Comparison of ENCODE assay signal across 15 cellular contexts in the genomic region with DNA sequence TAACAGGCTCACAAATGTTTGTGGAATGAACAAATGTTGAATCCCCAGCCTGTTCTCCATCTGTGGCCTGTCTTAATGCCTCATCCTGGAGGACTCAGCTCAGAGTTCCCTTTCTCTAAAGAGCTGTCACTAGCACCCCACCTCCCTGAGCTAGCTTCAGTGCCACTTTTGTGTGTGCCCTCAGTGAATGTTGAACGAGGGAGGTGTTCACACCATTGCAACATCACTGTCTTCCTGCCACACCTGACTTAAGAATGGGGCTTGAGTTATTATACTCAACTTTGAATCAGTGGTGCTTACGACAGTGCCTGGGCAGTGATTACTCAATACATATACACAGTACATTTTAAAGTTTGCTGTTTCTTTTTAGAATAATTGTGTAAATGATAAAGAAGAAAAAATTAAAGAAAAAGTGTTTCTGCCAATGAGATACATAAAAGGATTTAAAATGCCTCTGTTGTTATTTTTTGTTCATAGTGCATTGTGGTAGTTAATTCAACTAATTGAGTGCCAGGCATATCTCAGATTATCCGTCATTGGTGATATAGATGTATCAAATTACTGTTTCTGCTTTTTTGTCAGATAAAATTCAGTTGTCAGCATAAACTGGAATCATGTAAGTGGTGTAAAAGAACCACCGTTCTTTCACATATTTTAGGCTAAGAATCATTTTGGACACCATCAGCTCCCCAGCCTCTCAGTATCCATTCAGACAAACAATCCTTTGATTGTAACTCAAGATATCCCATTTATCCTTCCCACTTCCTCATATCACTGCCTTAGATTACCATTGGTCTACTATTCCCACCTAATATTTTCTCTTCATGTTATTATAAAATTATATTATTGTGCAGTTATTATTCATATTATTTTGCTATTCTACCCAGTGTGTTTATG.
DNase-seq lines count a peak whose midpoint lies in the region; ATAC-seq and TF ChIP-seq lines count a peak whose summit lies in the region.
"Had no signal": no experiment of that assay in that cellular context is flagged by ENCODE, and none has a peak within 500 bp of the region (broad histone marks: within the 10 kb centered on the region; RNA-seq: fewer than 3 reads in every experiment).

No MANE protein-coding gene starts in this region.

- no peaks in the 10 kb centered on the region for H3K4me1 Mint-ChIP-seq in stimulated activated naive B cell treated with anti-CD40 and anti-IgM and Interleukin-4, amounts not matched to agents 10 μg/mL and 1 μg/mL and 100 μg/mL, for 72 hours
- H3K4me1 Mint-ChIP-seq: memory B cell had no signal

- no peaks in the 10 kb centered on the region for H3K9me2 ChIP-seq in GM23248 (ENCODE audit: insufficient read depth)

- no peak for TF ChIP-seq EP300 in transverse colon (IDR thresholded peaks at IDR 0.05; ENCODE audit: low read depth)

- in situ Hi-C loops in GM23248 (cut with MboI), result no loop called here
- in situ Hi-C loops in gastrocnemius medialis (cut with MboI; ENCODE audit: low sequenced_read_pairs in 4 of 4), result no loop called here
- in situ Hi-C loops in transverse colon (cut with MboI; ENCODE audit: low pct_ligation_motif_present in 1 of 4, low pct_unique_long_range_greater_than_20kb in 1 of 4, low sequenced_read_pairs in 3 of 4), result no loop called here

- no peak for TF ChIP-seq POLR2A in gastrocnemius medialis (IDR thresholded peaks at IDR 0.05)
- no peak for TF ChIP-seq POLR2A in transverse colon (IDR thresholded peaks at IDR 0.05)

- H4K20me1 ChIP-seq in GM23248 (ENCODE audit: insufficient read depth), result no peaks in the 10 kb centered on the region
- H4K20me1 ChIP-seq: BLaER1 treated with 17β-estradiol and CSF1 and Interleukin-3, amounts not matched to agents 10 nM and 100 nM had no signal

- ATAC-seq in RWPE2 (ENCODE audit: low read depth) (peak; percentile 89), left ventricle myocardium superior (peak; percentile 38), gastrocnemius medialis (peak; percentile 88 to 93), HG03095 (IDR thresholded peaks at IDR 0.05; ENCODE audit: unreplicated experiment) (no peak)
- no peak for ATAC-seq in stimulated activated naive B cell treated with anti-CD40 and anti-IgM and Interleukin-4, amounts not matched to agents 10 μg/mL and 1 μg/mL and 100 μg/mL, for 72 hours (replicated peaks)
- ATAC-seq: activated naive CD4-positive, alpha-beta T cell treated with anti-CD3 and anti-CD28 coated beads, Interleukin-2, amount 50 U/mL, for 72 hours had no signal

- H3K27ac ChIP-seq in GM23248 (no peak overlapping the region), RWPE2 (ENCODE audit: poor library complexity, severe bottlenecking) (peak overlapping the region; percentile 87), gastrocnemius medialis (peak overlapping the region; percentile 64 to 85 (median 69)), transverse colon (no peak overlapping the region)
- H3K27ac ChIP-seq: BLaER1 treated with 17β-estradiol and CSF1 and Interleukin-3, amounts not matched to agents 10 nM and 100 nM had no signal

- intact Hi-C loops in left ventricle myocardium superior (cut with micrococcal nuclease), result no loop called here
- intact Hi-C loops in gastrocnemius medialis (cut with DNase I; ENCODE audit: low total_unique reads), result loop anchor here (2.0 to 10.0 kb wide), 5 partner anchors 59 to 305 kb away; partner anchors contain the start of gene PTPRM
- intact Hi-C loops in transverse colon (cut with DNase I; ENCODE audit: low total_unique reads), result no loop called here

- no peaks in the 10 kb centered on the region for H3F3A ChIP-seq in GM23248 (ENCODE audit: insufficient read depth)

- H3K79me2 ChIP-seq in GM23248 (ENCODE audit: insufficient read depth), result peaks cover 1% of the 10 kb centered on the region; the same call in 1 of the 2 replicates

- H2AFZ ChIP-seq in GM23248, result no peak overlapping the region

- H3K36me3 ChIP-seq in GM23248 (ENCODE audit: low read depth) (no peaks in the 10 kb centered on the region), RWPE2 (ENCODE audit: low read depth) (no peaks in the 10 kb centered on the region), gastrocnemius medialis (no peaks in the 10 kb centered on the region), transverse colon (no peaks in the 10 kb centered on the region)
- H3K36me3 ChIP-seq: BLaER1 treated with 17β-estradiol and CSF1 and Interleukin-3, amounts not matched to agents 10 nM and 100 nM; MG63 had no signal

- no peak overlapping the region for H3K27ac Mint-ChIP-seq in stimulated activated naive B cell treated with anti-CD40 and anti-IgM and Interleukin-4, amounts not matched to agents 10 μg/mL and 1 μg/mL and 100 μg/mL, for 72 hours
- H3K27ac Mint-ChIP-seq: activated naive CD4-positive, alpha-beta T cell treated with anti-CD3 and anti-CD28 coated beads, Interleukin-2, amount 50 U/mL, for 72 hours; memory B cell had no signal

- no peaks in the 10 kb centered on the region for H3K27me3 ChIP-seq in GM23248 (replicated peaks; ENCODE audit: insufficient read depth)
- H3K27me3 ChIP-seq in RWPE2 (ENCODE audit: insufficient read depth, poor library complexity, severe bottlenecking), result no peaks in the 10 kb centered on the region
- no peaks in the 10 kb centered on the region for H3K27me3 ChIP-seq in gastrocnemius medialis
- no peaks in the 10 kb centered on the region for H3K27me3 ChIP-seq in transverse colon
- H3K27me3 ChIP-seq: BLaER1 treated with 17β-estradiol and CSF1 and Interleukin-3, amounts not matched to agents 10 nM and 100 nM; MG63 had no signal

- DNase-seq in GM23248, result peak; percentile 9
- DNase-seq in RWPE2 (ENCODE audit: low spot score), result no peak
- no peak for DNase-seq in left ventricle myocardium superior
- DNase-seq in gastrocnemius medialis, result peak; percentile 58 to 70
- DNase-seq in transverse colon, result no peak
- DNase-seq in NCI-H748 treated with DMSO at 0.1 percent for 48 hours (lab: John Stamatoyannopoulos, UW), result no peak
- no peak for DNase-seq in stimulated activated naive B cell treated with anti-CD40 and anti-IgM and Interleukin-4, amounts not matched to agents 10 μg/mL and 1 μg/mL and 100 μg/mL, for 72 hours
- DNase-seq: activated CD4-positive, alpha-beta T cell treated with anti-CD3 and anti-CD28 coated beads for 4 hours; cerebellar nuclear complex; hippocampal formation had no signal

- whole genome bisulfite sequencing in GM23248 (ENCODE audit: low coverage in 1 of 2, low lambda C conversion rate in 2 of 2, missing lambda C conversion rate in 2 of 2), 2 experiments, result 80 to 90% methylated on average over 4 of the region's 4 CpGs
- WGBS in transverse colon (ENCODE audit: low coverage in 1 of 2), 2 donors, result 74 to 81% methylated on average over 3 to 4 of the region's 4 CpGs

- H3K27me3 Mint-ChIP-seq in stimulated activated naive B cell treated with anti-CD40 and anti-IgM and Interleukin-4, amounts not matched to agents 10 μg/mL and 1 μg/mL and 100 μg/mL, for 72 hours, result no peaks in the 10 kb centered on the region
- H3K27me3 Mint-ChIP-seq: memory B cell had no signal

- H3K4me1 ChIP-seq in GM23248 (ENCODE audit: insufficient read depth), result peaks cover 17% of the 10 kb centered on the region
- peaks cover 29% of the 10 kb centered on the region for H3K4me1 ChIP-seq in RWPE2 (ENCODE audit: insufficient read depth, poor library complexity, severe bottlenecking)
- H3K4me1 ChIP-seq in gastrocnemius medialis, result peaks cover 32 to 34% of the 10 kb centered on the region in 2 donors
- no peaks in the 10 kb centered on the region for H3K4me1 ChIP-seq in transverse colon
- H3K4me1 ChIP-seq: BLaER1 treated with 17β-estradiol and CSF1 and Interleukin-3, amounts not matched to agents 10 nM and 100 nM had no signal

- H3K4me3 ChIP-seq in GM23248, result no peak overlapping the region
- H3K4me3 ChIP-seq in RWPE2 (ENCODE audit: severe bottlenecking), result no peak overlapping the region
- peak overlapping the region in 1 of 4 donors; percentile 2 for H3K4me3 ChIP-seq in gastrocnemius medialis
- no peak overlapping the region for H3K4me3 ChIP-seq in transverse colon
- H3K4me3 ChIP-seq: BLaER1 treated with 17β-estradiol and CSF1 and Interleukin-3, amounts not matched to agents 10 nM and 100 nM; MG63 had no signal

- H3K4me3 Mint-ChIP-seq in stimulated activated naive B cell treated with anti-CD40 and anti-IgM and Interleukin-4, amounts not matched to agents 10 μg/mL and 1 μg/mL and 100 μg/mL, for 72 hours, result no peak overlapping the region
- H3K4me3 Mint-ChIP-seq: memory B cell had no signal

- H3K9me3 Mint-ChIP-seq in stimulated activated naive B cell treated with anti-CD40 and anti-IgM and Interleukin-4, amounts not matched to agents 10 μg/mL and 1 μg/mL and 100 μg/mL, for 72 hours, result peaks cover 8 to 11% of the 10 kb centered on the region in 2 donors

- H3K4me2 ChIP-seq in GM23248 (ENCODE audit: unreplicated experiment), result no peak overlapping the region
- H3K4me2 ChIP-seq: BLaER1 treated with 17β-estradiol and CSF1 and Interleukin-3, amounts not matched to agents 10 nM and 100 nM had no signal

- H3K36me3 Mint-ChIP-seq in stimulated activated naive B cell treated with anti-CD40 and anti-IgM and Interleukin-4, amounts not matched to agents 10 μg/mL and 1 μg/mL and 100 μg/mL, for 72 hours, result no peaks in the 10 kb centered on the region
- H3K36me3 Mint-ChIP-seq: activated naive CD4-positive, alpha-beta T cell treated with anti-CD3 and anti-CD28 coated beads, Interleukin-2, amount 50 U/mL, for 72 hours; memory B cell had no signal

- no peak overlapping the region for H3K9ac ChIP-seq in GM23248
- H3K9ac ChIP-seq: BLaER1 treated with 17β-estradiol and CSF1 and Interleukin-3, amounts not matched to agents 10 nM and 100 nM had no signal

- TF ChIP-seq CTCF in RWPE2 (IDR thresholded peaks at IDR 0.05; ENCODE audit: poor library complexity, severe bottlenecking) (no peak), gastrocnemius medialis (IDR thresholded peaks at IDR 0.05 in 4 of 5, conservative IDR thresholded peaks at IDR 0.05 in 1 of 5) (no peak), transverse colon (IDR thresholded peaks at IDR 0.05) (no peak)

- no peaks in the 10 kb centered on the region for H3K9me3 ChIP-seq in GM23248 (ENCODE audit: low read depth)
- H3K9me3 ChIP-seq in RWPE2 (ENCODE audit: severe bottlenecking), result no peaks in the 10 kb centered on the region
- H3K9me3 ChIP-seq in gastrocnemius medialis, result peaks cover 0 to 2% (median 0%) of the 10 kb centered on the region in 3 donors
- H3K9me3 ChIP-seq in transverse colon, result no peaks in the 10 kb centered on the region
- H3K9me3 ChIP-seq: MG63 had no signal

Comparison
In these comparisons a context has a peak if more than half of its experiments do, and no peak if none do; other contexts are left out.
1. DNase-seq: peak in GM23248 (single experiment) and gastrocnemius medialis (2 of 2); none in RWPE2 (single experiment), left ventricle myocardium superior (single experiment), transverse colon (single experiment), NCI-H748 treated with DMSO at 0.1 percent for 48 hours (single experiment) and stimulated activated naive B cell treated with anti-CD40 and anti-IgM and Interleukin-4, amounts not matched to agents 10 μg/mL and 1 μg/mL and 100 μg/mL, for 72 hours (single experiment).
2. H3K27ac ChIP-seq: peak in RWPE2 (single experiment) and gastrocnemius medialis (4 of 4); none in GM23248 (single experiment) and transverse colon (0 of 4).
3. ATAC-seq: peak in RWPE2 (single experiment), left ventricle myocardium superior (single experiment) and gastrocnemius medialis (2 of 2); none in HG03095 (single experiment) and stimulated activated naive B cell treated with anti-CD40 and anti-IgM and Interleukin-4, amounts not matched to agents 10 μg/mL and 1 μg/mL and 100 μg/mL, for 72 hours (0 of 2).